In genomic region chr7:149427096-149427680, GRCh38 we compare ENCODE assay signal across 16 cellular contexts. TPM values are rescaled to one million over a fixed set of nuclear protein-coding genes. Genes with fewer than 3 reads are reported as not detected.
DNase-seq lines count a peak whose midpoint lies in the region; ATAC-seq lines count a peak whose summit lies in the region.
"Had no signal": no experiment of that assay in that cellular context is flagged by ENCODE, and none has a peak within 500 bp of the region (broad histone marks: within the 10 kb centered on the region; RNA-seq: fewer than 3 reads in every experiment).

No MANE protein-coding gene starts in this region.

- in situ Hi-C loops in GM23248 (cut with MboI), result no loop called here

- H2AFZ ChIP-seq in GM23248, result no peak overlapping the region

- DNase-seq in AG20443 (ENCODE audit: low spot score) (peak; percentile 34), GM23248 (peak; percentile 53), adipocyte (ENCODE audit: low read depth) (peak; percentile 25), medulla oblongata (ENCODE audit: extremely low spot score) (peak; percentile 48), HK-2 (ENCODE audit: unreplicated experiment) (no peak), KG1 (lab: John Stamatoyannopoulos, UW) (no peak)
- DNase-seq: ACHN; CD8-positive, alpha-beta memory T cell; DMS 273 treated with DMSO at 0.1 percent for 48 hours; H9; Kasumi-1; NCI-H187 treated with DMSO at 0.1 percent for 48 hours; NCI-H526 treated with DMSO at 0.1 percent for 48 hours had no signal

- no peaks in the 10 kb centered on the region for H4K20me1 ChIP-seq in GM23248 (ENCODE audit: insufficient read depth)

- H3K27ac ChIP-seq in GM23248, result no peak overlapping the region
- H3K27ac ChIP-seq: BLaER1 had no signal

- no peaks in the 10 kb centered on the region for H3K9me2 ChIP-seq in GM23248 (ENCODE audit: insufficient read depth)

- no peak for ATAC-seq in esophagus mucosa
- ATAC-seq: GM12878 had no signal

- no peak overlapping the region for H3K4me2 ChIP-seq in GM23248 (ENCODE audit: unreplicated experiment)
- H3K4me2 ChIP-seq: BLaER1 had no signal

- H3K4me1 ChIP-seq in GM23248 (ENCODE audit: insufficient read depth) (no peaks in the 10 kb centered on the region), adipocyte (ENCODE audit: control insufficient read depth, insufficient read depth, low read length) (peaks cover 3% of the 10 kb centered on the region)

- H3K36me3 ChIP-seq in GM23248 (ENCODE audit: low read depth) (no peaks in the 10 kb centered on the region), adipocyte (ENCODE audit: control insufficient read depth, insufficient read depth, low read length, severe bottlenecking) (peaks cover 9% of the 10 kb centered on the region)

- H3K27me3 ChIP-seq in GM23248 (replicated peaks; ENCODE audit: insufficient read depth) (no peaks in the 10 kb centered on the region), adipocyte (replicated peaks; ENCODE audit: control insufficient read depth, insufficient read depth, low read length) (no peaks in the 10 kb centered on the region)

- peaks cover 10% of the 10 kb centered on the region for H3F3A ChIP-seq in GM23248 (ENCODE audit: insufficient read depth)

- H3K4me3 ChIP-seq in GM23248 (no peak overlapping the region), adipocyte (ENCODE audit: low read length) (no peak overlapping the region)
- H3K4me3 ChIP-seq: BLaER1, GM12878 had no signal

- H3K9ac ChIP-seq in GM23248, result no peak overlapping the region
- no peak overlapping the region for H3K9ac ChIP-seq in adipocyte (ENCODE audit: low read length)
- H3K9ac ChIP-seq: BLaER1 had no signal

- no peaks in the 10 kb centered on the region for H3K79me2 ChIP-seq in GM23248 (ENCODE audit: insufficient read depth)

- H3K9me3 ChIP-seq in GM23248 (ENCODE audit: low read depth) (no peaks in the 10 kb centered on the region), adipocyte (ENCODE audit: control insufficient read depth, low read length) (no peaks in the 10 kb centered on the region)

- WGBS in GM23248 (ENCODE audit: low coverage in 1 of 2, low lambda C conversion rate in 2 of 2, missing lambda C conversion rate in 2 of 2), 2 experiments, result 68 to 71% methylated on average over 3 to 4 of the region's 4 CpGs

RNA-seq across cellular contexts. Expression of gene ZNF777, which starts 33.7 kb away (rescaled TPM):
- total RNA-seq in GM23248 (2014; rRNA removed; shearing (Covaris generic)), result 9.7 and 10.4 TPM in 2 replicates
- polyA plus RNA-seq in GM23248 (2016; fragmentation: Nextera tagmentation; extraction: Ambion mirVana), result 2.1 and 2.2 TPM in 2 replicates
- total RNA-seq in esophagus mucosa, result 7.2 TPM

Comparison
In these comparisons a context has a peak if more than half of its experiments do, and no peak if none do; other contexts are left out.
1. DNase-seq: peak in AG20443 (single experiment), GM23248 (single experiment), adipocyte (single experiment) and medulla oblongata (single experiment); none in HK-2 (single experiment) and KG1 (single experiment).